ENCODE assay signal across 25 cellular contexts in the genomic region with DNA sequence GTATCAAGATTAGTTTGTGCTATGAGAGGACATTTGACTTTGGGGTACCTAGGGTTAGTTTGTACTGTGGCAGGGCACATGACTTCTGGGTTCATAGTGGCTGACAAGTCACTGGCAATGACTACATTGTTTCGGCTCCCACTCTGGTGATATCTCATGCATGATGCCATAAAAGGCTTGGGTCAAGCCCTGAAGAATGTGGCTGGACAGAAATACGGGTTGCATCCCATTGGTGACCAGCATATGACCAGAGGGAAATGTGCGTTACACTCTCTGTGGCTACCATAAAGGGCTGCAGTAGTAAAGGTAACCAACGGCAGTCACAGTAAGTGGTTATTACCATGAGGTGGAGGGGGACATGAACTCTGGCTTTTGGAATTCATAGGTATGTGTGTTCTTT. TPM values are rescaled to one million over a fixed set of nuclear protein-coding genes. Genes with fewer than 3 reads are reported as not detected.
"Had no signal": no experiment of that assay in that cellular context is flagged by ENCODE, and none has a peak within 500 bp of the region (broad histone marks: within the 10 kb centered on the region; RNA-seq: fewer than 3 reads in every experiment).

No MANE protein-coding gene starts in this region.

- H3K27me3 ChIP-seq: colonic mucosa, gastrocnemius medialis, heart right ventricle, upper lobe of left lung, uterus had no signal

- H3K27me3 Mint-ChIP-seq: naive B cell had no signal

- H3K27ac ChIP-seq: colonic mucosa, heart right ventricle, parathyroid adenoma, psoas muscle, upper lobe of left lung, uterus had no signal

- H3K4me3 Mint-ChIP-seq: naive B cell, nephron had no signal

- H3K9me3 Mint-ChIP-seq: nephron had no signal

- DNase-seq: colonic mucosa; dermis blood vessel endothelial cell; effector CD4-positive, alpha-beta T cell; gastrocnemius medialis; heart right ventricle; hypothalamus; left ventricle myocardium superior; mesenchymal stem cell; naive B cell; psoas muscle; retina; small intestine; stimulated activated CD4-positive, alpha-beta T cell treated with anti-CD3 and anti-CD28 coated beads, Interleukin-12 subunit alpha, Interleukin-12 subunit beta, amount 100 ng/mL, for 4 hours; stimulated activated naive CD4-positive, alpha-beta T cell treated with Interleukin-2 at 50 U/mL for 16 hours; upper lobe of left lung; uterus had no signal

- H3K27ac Mint-ChIP-seq: naive B cell, nephron had no signal

- H3K9ac ChIP-seq: parathyroid adenoma had no signal

- H3K9me3 ChIP-seq: colonic mucosa, gastrocnemius medialis, psoas muscle, upper lobe of left lung, uterus had no signal

- H3K36me3 ChIP-seq: colonic mucosa, gastrocnemius medialis, heart right ventricle, upper lobe of left lung, uterus had no signal

- H3K4me3 ChIP-seq: colonic mucosa, gastrocnemius medialis, heart right ventricle, lung, psoas muscle, upper lobe of left lung, uterus had no signal

- H3K4me1 ChIP-seq: colonic mucosa, gastrocnemius medialis, psoas muscle, uterus had no signal

- H3K4me1 Mint-ChIP-seq: nephron had no signal

- ATAC-seq: gastrocnemius medialis, heart right ventricle, left ventricle myocardium superior, psoas muscle, sciatic nerve had no signal

RNA-seq across cellular contexts. Expression of a gene that starts 26.1 kb away (rescaled TPM):
- total RNA-seq: cerebellum, colonic mucosa, dermis blood vessel endothelial cell, fibroblast of lung, fibroblast of villous mesenchyme, gastrocnemius medialis, heart right ventricle, left ventricle myocardium superior, lung, omental fat pad, psoas muscle, sciatic nerve, upper lobe of left lung, uterus had no signal
- polyA plus RNA-seq: esophagus, fibroblast of lung, heart right ventricle, lung, small intestine had no signal
